Comparison of ENCODE assay signal across 8 cellular contexts in genomic region chr3:122794779-122795673, GRCh38. TPM values are rescaled to one million over a fixed set of nuclear protein-coding genes. Genes with fewer than 3 reads are reported as not detected.
DNase-seq lines count a peak whose midpoint lies in the region; ATAC-seq, FAIRE-seq and TF ChIP-seq lines count a peak whose summit lies in the region.

SLC49A4 (plus strand) TSS chr3:122795069; CDS start chr3:122795193, 124 bp downstream.

- H3K9ac ChIP-seq in H1 (replicated peaks in 1 of 4; ENCODE audit: extremely low read depth in 1 of 4, low read depth in 3 of 4, low read length in 3 of 4), result peak within 1 kb of the TSS; percentile 70 to 89 (median 76)

- H3K4me1 ChIP-seq in H1 (replicated peaks in 1 of 4; ENCODE audit: control insufficient read depth in 3 of 4, insufficient read depth in 4 of 4, low read length in 3 of 4), result peaks cover 0 to 7% (median 2%) of the 10 kb centered on the region in 4 experiments; a peak in 2 of 7 replicates

- peak within 1 kb of the TSS; percentile 93 for H2BK12ac ChIP-seq in H1 (ENCODE audit: low read depth, low read length)

- H2BK120ac ChIP-seq in H1 (replicated peaks; ENCODE audit: low read depth, low read length), result peak within 1 kb of the TSS; percentile 30

- peak within 1 kb of the TSS; percentile 79 for H3K18ac ChIP-seq in H1 (ENCODE audit: extremely low read depth, low read length)

- H3K79me2 ChIP-seq in H1 (ENCODE audit: control insufficient read depth in 1 of 2, insufficient read depth in 2 of 2, low read length in 2 of 2), result peaks cover 0 to 7% of the 10 kb centered on the region in 2 experiments; a peak in 1 of 4 replicates

- H4K5ac ChIP-seq in H1 (ENCODE audit: insufficient read length, low read depth, low read length), result peak within 1 kb of the TSS; percentile 31

- ATAC-seq in GM19351 (IDR thresholded peaks at IDR 0.05; ENCODE audit: unreplicated experiment) (peak; percentile 74), HG03521 (IDR thresholded peaks at IDR 0.05; ENCODE audit: unreplicated experiment) (peak; percentile 76)

- peak within 1 kb of the TSS; percentile 99 for H3K27ac Mint-ChIP-seq in mesothelial cell of epicardium

- no peak within 1 kb of the TSS for H2AK5ac ChIP-seq in H1 (ENCODE audit: low read depth, low read length)

- CTCF ChIA-PET in H1 (lab: Charles Lee; ENCODE audit: partially characterized antibody), result interaction anchor here (1.2 kb wide), 1 partner anchor 40 kb away, joined by 4 read pairs; no protein-coding TSS in a partner anchor

- H3K9me3 Mint-ChIP-seq in mesothelial cell of epicardium, result no peaks in the 10 kb centered on the region

- no peaks in the 10 kb centered on the region for H4K20me1 ChIP-seq in H1 (replicated peaks in 1 of 2; ENCODE audit: control insufficient read depth in 1 of 2, insufficient read depth in 2 of 2, low read length in 2 of 2)

- no peak within 1 kb of the TSS for H2BK15ac ChIP-seq in H1 (ENCODE audit: low read length)

- H3K23me2 ChIP-seq in H1 (ENCODE audit: low read depth, low read length), result peaks cover 11% of the 10 kb centered on the region; the same call in 1 of the 2 replicates

- no peaks in the 10 kb centered on the region for H3K36me3 Mint-ChIP-seq in mesothelial cell of epicardium

- no peak within 1 kb of the TSS for H2BK20ac ChIP-seq in H1 (ENCODE audit: low read length)

- H4K91ac ChIP-seq in H1 (replicated peaks; ENCODE audit: insufficient read length, low read length), result peak within 1 kb of the TSS; percentile 59

- peak within 1 kb of the TSS; percentile 73 for H2AFZ ChIP-seq in H1 (ENCODE audit: low read length)

- peak within 1 kb of the TSS; percentile 79 for H3K4me3 Mint-ChIP-seq in mesothelial cell of epicardium

- TF ChIP-seq CTCF in H1 (IDR thresholded peaks at IDR 0.05; ENCODE audit: control extremely low read depth in 1 of 3, insufficient read depth in 1 of 3, low read depth in 1 of 3, low read length in 3 of 3) (no peak), mesothelial cell of epicardium (IDR thresholded peaks at IDR 0.05; ENCODE audit: unreplicated experiment) (no peak)

- H4K8ac ChIP-seq in H1 (ENCODE audit: extremely low read depth, insufficient read depth, low read length), result peak within 1 kb of the TSS; percentile 90

- no peaks in the 10 kb centered on the region; the same call in 1 of the 2 replicates for H3K79me1 ChIP-seq in H1 (ENCODE audit: low read depth, low read length)

- peaks cover 0 to 7% (median 3%) of the 10 kb centered on the region in 4 experiments; a peak in 3 of 7 replicates for H3K27me3 ChIP-seq in H1 (replicated peaks in 1 of 4; ENCODE audit: control insufficient read depth in 3 of 4, extremely low read depth in 1 of 4, insufficient read depth in 3 of 4, low read length in 3 of 4)

- peaks cover 28% of the 10 kb centered on the region for H3K4me1 Mint-ChIP-seq in mesothelial cell of epicardium

- WGBS in H1 (ENCODE audit: extremely low coverage in 1 of 2, insufficient coverage in 1 of 2, insufficient read length in 1 of 2, insufficient replicate concordance in 2 of 2, low coverage in 1 of 2, low lambda C conversion rate in 2 of 2, missing lambda C conversion rate in 1 of 2), 2 experiments, result 2% methylated on average over 58 of the region's 84 CpGs; no CpG with 5 or more reads in 1 of the 2 experiments

- H2BK5ac ChIP-seq in H1 (ENCODE audit: low read depth, low read length), result peak within 1 kb of the TSS; percentile 92

- peak within 1 kb of the TSS; percentile 64 to 80 (median 76) for H3K4me3 ChIP-seq in H1 (ENCODE audit: extremely low read depth in 1 of 4, insufficient read depth in 2 of 4, low read depth in 3 of 4, low read length in 4 of 4)

- TF ChIP-seq POLR2A in H1 (IDR thresholded peaks at IDR 0.05; ENCODE audit: control extremely low read depth in 1 of 2, low read depth in 2 of 2, low read length in 2 of 2), result peak; percentile 60 to 83

- H3K4me2 ChIP-seq in H1 (ENCODE audit: insufficient read depth in 1 of 2, low read depth in 2 of 2, low read length in 2 of 2), result peak within 1 kb of the TSS; percentile 86 to 91

- POLR2A ChIA-PET in H1 (lab: Charles Lee; ENCODE audit: partially characterized antibody), result interaction anchor here (0.8 to 1.6 kb wide), 2 partner anchors 9 to 35 kb away, joined by 4 read pairs; no protein-coding TSS in a partner anchor

- H3K9me3 ChIP-seq in H1 (ENCODE audit: insufficient read depth in 2 of 2, low read depth in 1 of 2, low read length in 1 of 2), result no peaks in the 10 kb centered on the region

- no peaks in the 10 kb centered on the region for H3K27me3 Mint-ChIP-seq in mesothelial cell of epicardium (ENCODE audit: low read depth)

- DNase-seq in AG08395 (ENCODE audit: low spot score) (peak; percentile 94), H1 (ENCODE audit: low read depth in 1 of 2, low spot score in 2 of 2) (peak; percentile 59 to 93), mesothelial cell of epicardium (ENCODE audit: low spot score in 2 of 2, unreplicated experiment in 2 of 2) (peak; percentile 65 to 82), SHP77 treated with DMSO at 0.1 percent for 48 hours (lab: John Stamatoyannopoulos, UW) (no peak)
- peak; percentile 52 for DNase-seq in activated CD4-positive, alpha-beta T cell treated with anti-CD3 and anti-CD28 coated beads, Interleukin-2, amount 50 U/mL, for 1 hour
- DNase-seq in stimulated activated CD8-positive, alpha-beta memory T cell treated with anti-CD3 and anti-CD28 coated beads, Interleukin-2, amount 100 ng/mL, for 48 hours (ENCODE audit: low read depth in 2 of 2), result peak; percentile 57 to 60

- peak within 1 kb of the TSS; percentile 70 for H3K27ac ChIP-seq in H1 (ENCODE audit: low read depth, low read length)

- H3K23ac ChIP-seq in H1 (ENCODE audit: insufficient read length), result no peak within 1 kb of the TSS

- FAIRE-seq in H1 (lab: Jason Lieb, UNC), result no peak

- no peak; a peak in 1 of 4 replicates for TF ChIP-seq RAD21 in H1 (IDR thresholded peaks at IDR 0.05 in 1 of 2, conservative IDR thresholded peaks at IDR 0.05 in 1 of 2; ENCODE audit: low read depth in 2 of 2, low read length in 2 of 2)

- H3K36me3 ChIP-seq in H1 (ENCODE audit: control insufficient read depth in 2 of 4, insufficient read depth in 4 of 4, low read length in 3 of 4), result no peaks in the 10 kb centered on the region

- no peak within 1 kb of the TSS for H3K14ac ChIP-seq in H1 (ENCODE audit: insufficient read length)

- TF ChIP-seq EP300 in H1 (IDR thresholded peaks at IDR 0.05; ENCODE audit: borderline replicate concordance in 1 of 2, low read depth in 2 of 2, low read length in 2 of 2), result no peak

- no peak within 1 kb of the TSS for H3K4ac ChIP-seq in H1 (replicated peaks; ENCODE audit: insufficient read length, low read depth, low read length)

- H3K56ac ChIP-seq in H1 (replicated peaks; ENCODE audit: insufficient read length, low read depth, low read length), result no peak within 1 kb of the TSS

TF ChIP-seq in H1, 55 proteins besides CTCF, POLR2A, EP300 and RAD21 (continues in another document):
- TF ChIP-seq USF2 (IDR thresholded peaks at IDR 0.05; ENCODE audit: low read length), result no peak
- TF ChIP-seq NANOG (IDR thresholded peaks at IDR 0.05; ENCODE audit: insufficient read depth, low read depth, low read length, poor library complexity, severe bottlenecking), result peak; percentile 7
- peak; percentile 79 for TF ChIP-seq TAF7 (optimal IDR thresholded peaks at IDR 0.05; ENCODE audit: borderline replicate concordance, low read depth, low read length)
- no peak for TF ChIP-seq CHD1 (IDR thresholded peaks at IDR 0.05; ENCODE audit: low read depth, low read length)
- no peak for TF ChIP-seq SP2 (IDR thresholded peaks at IDR 0.05; ENCODE audit: low read length)
- TF ChIP-seq TAF1 (IDR thresholded peaks at IDR 0.05; ENCODE audit: low read depth, low read length), result peak; percentile 78
- TF ChIP-seq ZNF274 (IDR thresholded peaks at IDR 0.05; ENCODE audit: borderline replicate concordance, extremely low read depth, low read length), result no peak
- TF ChIP-seq SIX5 (IDR thresholded peaks at IDR 0.05; ENCODE audit: low read depth, low read length), result no peak
- TF ChIP-seq KDM1A (IDR thresholded peaks at IDR 0.05; ENCODE audit: borderline replicate concordance, low read length), result no peak
- peak; percentile 27 for TF ChIP-seq MAX (IDR thresholded peaks at IDR 0.05)
- TF ChIP-seq SUZ12 (IDR thresholded peaks at IDR 0.05; ENCODE audit: low read length), result no peak
- TF ChIP-seq SIN3A (conservative IDR thresholded peaks at IDR 0.05 in 1 of 2, IDR thresholded peaks at IDR 0.05 in 1 of 2; ENCODE audit: low read depth in 1 of 2, low read length in 2 of 2), result no peak
- TF ChIP-seq ATF3 (IDR thresholded peaks at IDR 0.05; ENCODE audit: insufficient read depth, low read depth, low read length), result no peak
- TF ChIP-seq YY1 (IDR thresholded peaks at IDR 0.05; ENCODE audit: low read depth, low read length), result no peak
- peak; percentile 91 for TF ChIP-seq KDM4A (IDR thresholded peaks at IDR 0.05; ENCODE audit: low read depth, low read length, severe bottlenecking)
- TF ChIP-seq KDM5A (IDR thresholded peaks at IDR 0.05; ENCODE audit: low read length), result no peak
- TF ChIP-seq RBBP5 (IDR thresholded peaks at IDR 0.05; ENCODE audit: borderline replicate concordance, low read depth, low read length), result peak; percentile 93; the same call in 1 of the 2 replicates

RNA-seq across cellular contexts. Expression of gene SLC49A4, which starts in this region (rescaled TPM):
- total RNA-seq in H1 (2021; fragmentation: NEBNext Ultra II Directional; extraction: Animal tissue kit (Norgen Biotek cat#: 25700)), result 10.2 and 10.5 TPM in 2 replicates
- polyA plus RNA-seq in H1 (2011; rRNA removed), result 5.5 and 9.5 TPM in 2 replicates
- 8.2 TPM for polyA plus RNA-seq in H1 (2011; cell fraction: cytosol; rRNA removed)
- 3.3 TPM for polyA plus RNA-seq in H1 (2011; cell fraction: nucleus; rRNA removed)
- 6.5 to 8.5 TPM (median 7.1 TPM) in 4 replicates for polyA plus RNA-seq in H1 (2012, experiment 1 of 2)
- 2.9 TPM for polyA plus RNA-seq in H1 (2012, experiment 2 of 2)
- 9.1 TPM for polyA plus RNA-seq in H1 (2013, experiment 1 of 2)
- 12.1 TPM for polyA plus RNA-seq in H1 (2013, experiment 2 of 2)
- polyA minus RNA-seq in H1 (2011; rRNA and poly(A)+ RNA removed), result 8.5 and 11.3 TPM in 2 replicates
- polyA minus RNA-seq in H1 (2011; cell fraction: cytosol; rRNA and poly(A)+ RNA removed), result 5.7 TPM
- 12.4 TPM for polyA minus RNA-seq in H1 (2011; cell fraction: nucleus; rRNA and poly(A)+ RNA removed)
- 17.8 to 19.2 TPM (median 18.1 TPM) in 3 replicates for total RNA-seq in mesothelial cell of epicardium
